In the genomic region with DNA sequence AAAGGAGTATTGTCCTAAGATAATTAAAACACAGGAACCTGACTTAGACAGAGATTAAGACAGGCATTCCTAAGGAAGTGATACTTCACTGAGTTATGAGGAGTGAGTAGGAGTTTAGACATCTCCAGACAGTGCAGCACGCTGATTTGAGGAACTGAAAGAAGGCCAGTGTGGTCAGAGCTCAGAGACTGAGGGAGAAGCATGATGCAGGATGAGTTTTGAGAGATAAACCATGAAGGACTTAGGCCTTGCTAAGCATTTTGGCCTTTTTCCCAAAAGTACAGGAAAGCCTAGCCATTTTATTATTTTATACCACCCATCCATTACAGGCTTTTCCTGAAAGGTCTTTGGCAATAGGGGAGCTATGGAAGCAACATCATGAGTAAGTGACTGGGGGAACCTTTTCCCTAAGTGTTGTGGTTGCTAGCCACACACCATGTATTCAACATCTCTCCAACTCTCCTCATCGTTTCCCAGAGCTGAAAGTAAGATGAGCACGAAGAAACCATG, we compare ENCODE assay signal across 8 cellular contexts.
A peak's percentile ranks its signal among the peaks of the same experiment; 100 is the strongest.
DNase-seq lines count a peak whose midpoint lies in the region; ATAC-seq and TF ChIP-seq lines count a peak whose summit lies in the region.

No MANE protein-coding gene starts in this region.

- H3K27ac Mint-ChIP-seq in activated CD4-positive, alpha-beta T cell treated with anti-CD3 and anti-CD28 coated beads, Interleukin-2, amount 10 ng/mL, durations not matched to agents 7 days and 5 days = no peak overlapping the region

- H3K4me3 Mint-ChIP-seq in activated CD4-positive, alpha-beta T cell treated with anti-CD3 and anti-CD28 coated beads, Interleukin-2, amount 10 ng/mL, durations not matched to agents 7 days and 5 days = no peak overlapping the region

- POLR2A ChIA-PET in activated CD4-positive, alpha-beta T cell treated with anti-CD3 and anti-CD28 coated beads, Interleukin-2, amount 10 ng/mL, durations not matched to agents 7 days and 5 days (lab: Charles Lee) = no interaction called here

- no peaks in the 10 kb centered on the region for H3K9me3 Mint-ChIP-seq in activated CD4-positive, alpha-beta T cell treated with anti-CD3 and anti-CD28 coated beads, Interleukin-2, amount 10 ng/mL, durations not matched to agents 7 days and 5 days

- no peaks in the 10 kb centered on the region for H3K4me1 Mint-ChIP-seq in activated CD4-positive, alpha-beta T cell treated with anti-CD3 and anti-CD28 coated beads, Interleukin-2, amount 10 ng/mL, durations not matched to agents 7 days and 5 days

- ATAC-seq in GM19035 (IDR thresholded peaks at IDR 0.05; ENCODE audit: unreplicated experiment) (peak; percentile 80), sciatic nerve (peak; percentile 77)
- no peak for ATAC-seq in stimulated activated naive CD8-positive, alpha-beta T cell treated with anti-CD3 and anti-CD28 coated beads, Interleukin-15, Interleukin-2, amounts not matched to agents 100 U/mL and 50 U/mL, for 24 hours

- H3K27me3 Mint-ChIP-seq in activated CD4-positive, alpha-beta T cell treated with anti-CD3 and anti-CD28 coated beads, Interleukin-2, amount 10 ng/mL, durations not matched to agents 7 days and 5 days = no peaks in the 10 kb centered on the region

- DNase-seq in KBM-7 (peak; percentile 49), epithelial cell of esophagus (ENCODE audit: low read depth) (peak; percentile 66), sciatic nerve (ENCODE audit: low spot score) (no peak), AML-193 (lab: John Stamatoyannopoulos, UW) (no peak)
- DNase-seq in stimulated activated naive CD8-positive, alpha-beta T cell treated with anti-CD3 and anti-CD28 coated beads, Interleukin-15, Interleukin-2, amounts not matched to agents 100 U/mL and 50 U/mL, for 24 hours = no peak
- no peak for DNase-seq in activated CD4-positive, alpha-beta T cell treated with anti-CD3 and anti-CD28 coated beads, Interleukin-2, amount 10 ng/mL, durations not matched to agents 7 days and 5 days
- no peak for DNase-seq in stimulated activated CD8-positive, alpha-beta memory T cell treated with anti-CD3 and anti-CD28 coated beads, Interleukin-4, amount 100 ng/mL, for 48 hours

- intact Hi-C loops in sciatic nerve (cut with DNase I) = no loop called here

- H3K36me3 Mint-ChIP-seq in activated CD4-positive, alpha-beta T cell treated with anti-CD3 and anti-CD28 coated beads, Interleukin-2, amount 10 ng/mL, durations not matched to agents 7 days and 5 days (ENCODE audit: low read depth) = peaks cover 2% of the 10 kb centered on the region

- CTCF ChIA-PET in activated CD4-positive, alpha-beta T cell treated with anti-CD3 and anti-CD28 coated beads, Interleukin-2, amount 10 ng/mL, durations not matched to agents 7 days and 5 days (lab: Charles Lee) = interaction anchor here (1.6 kb wide), 1 partner anchor 29 kb away, joined by 4 read pairs; no protein-coding TSS in a partner anchor

- no peak for TF ChIP-seq CTCF in epithelial cell of esophagus (IDR thresholded peaks at IDR 0.05; ENCODE audit: insufficient read depth, low read depth, low read length, missing control alignments)

- H3K4me3 ChIP-seq in epithelial cell of esophagus (ENCODE audit: low read length) = no peak overlapping the region

- in situ Hi-C loops in KBM-7 (cut with MboI; ENCODE audit: low pct_unique_long_range_greater_than_20kb, low sequenced_read_pairs) = no loop called here

Comparison
In these comparisons a context has a peak if more than half of its experiments do, and no peak if none do; other contexts are left out.
1. DNase-seq: peak in KBM-7 (single experiment) and epithelial cell of esophagus (single experiment); none in sciatic nerve (single experiment), AML-193 (0 of 2), stimulated activated naive CD8-positive, alpha-beta T cell treated with anti-CD3 and anti-CD28 coated beads, Interleukin-15, Interleukin-2, amounts not matched to agents 100 U/mL and 50 U/mL, for 24 hours (single experiment), activated CD4-positive, alpha-beta T cell treated with anti-CD3 and anti-CD28 coated beads, Interleukin-2, amount 10 ng/mL, durations not matched to agents 7 days and 5 days (single experiment) and stimulated activated CD8-positive, alpha-beta memory T cell treated with anti-CD3 and anti-CD28 coated beads, Interleukin-4, amount 100 ng/mL, for 48 hours (single experiment).